Comparison of ENCODE assay signal across 8 cellular contexts in the genomic region with DNA sequence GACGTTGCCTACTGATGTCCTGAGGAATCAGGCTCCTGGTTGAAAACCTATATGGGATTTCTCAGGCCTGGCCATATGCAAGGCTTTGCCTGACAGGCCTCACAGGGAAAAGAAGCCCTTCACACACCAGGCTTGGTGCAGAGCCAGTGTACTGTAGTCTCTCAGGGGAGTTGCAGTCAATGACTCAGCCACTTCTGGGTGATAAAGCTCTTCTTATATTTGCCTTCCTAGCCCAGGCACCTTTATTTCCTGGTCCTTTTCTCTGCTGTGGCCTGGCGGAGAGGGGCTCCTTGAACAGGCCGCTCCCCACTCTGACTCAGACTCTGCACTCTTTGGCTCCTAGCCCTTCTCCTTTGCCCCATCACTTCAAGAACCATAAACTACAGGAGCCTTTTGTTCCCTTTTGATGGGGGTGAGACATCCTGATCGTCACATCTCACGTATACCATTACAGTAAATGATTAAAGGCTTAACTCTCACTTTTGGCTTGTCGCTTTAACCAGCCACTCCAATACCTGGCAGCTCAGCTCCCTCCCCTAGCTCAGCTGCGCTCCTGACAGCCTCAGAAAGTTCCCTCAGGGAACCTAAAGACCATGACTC. TPM values are rescaled to one million over a fixed set of nuclear protein-coding genes. Genes with fewer than 3 reads are reported as not detected.
DNase-seq lines count a peak whose midpoint lies in the region; ATAC-seq, FAIRE-seq and TF ChIP-seq lines count a peak whose summit lies in the region.

No MANE protein-coding gene starts in this region.

- peaks cover 16% of the 10 kb centered on the region for H3K36me3 Mint-ChIP-seq in type B pancreatic cell

- no peak for TF ChIP-seq POLR2A in gastrocnemius medialis (IDR thresholded peaks at IDR 0.05)

- DNase-seq in HTR-8/SVneo (ENCODE audit: insufficient read length, low spot score) = peak; percentile 8
- peak; percentile 61 for DNase-seq in T1000 (lab: John Stamatoyannopoulos, UW)
- DNase-seq in left ventricle myocardium superior = peak; percentile 30
- no peak for DNase-seq in type B pancreatic cell (ENCODE audit: extremely low spot score, unreplicated experiment)
- no peak for DNase-seq in activated naive CD4-positive, alpha-beta T cell (lab: John Stamatoyannopoulos, UW)
- DNase-seq in gastrocnemius medialis = no peak

- no peak overlapping the region for H3K4me3 ChIP-seq in gastrocnemius medialis

- H3K4me1 Mint-ChIP-seq in type B pancreatic cell (ENCODE audit: unreplicated experiment) = peaks cover 14% of the 10 kb centered on the region

- in situ Hi-C loops in gastrocnemius medialis (cut with MboI; ENCODE audit: low sequenced_read_pairs in 4 of 4) = no loop called here

- H3K27me3 ChIP-seq in gastrocnemius medialis = no peaks in the 10 kb centered on the region

- peak overlapping the region; percentile 70 for H3K27ac Mint-ChIP-seq in type B pancreatic cell

- H3K4me3 Mint-ChIP-seq in type B pancreatic cell = peak overlapping the region; percentile 44

- FAIRE-seq in HTR-8/SVneo (lab: Jason Lieb, UNC) = no peak

- H3K27ac ChIP-seq in gastrocnemius medialis = no peak overlapping the region

- no peaks in the 10 kb centered on the region for H3K9me3 Mint-ChIP-seq in type B pancreatic cell

- peak overlapping the region; percentile 22; the same call in 1 of the 2 replicates for H3K9ac ChIP-seq in ES-I3 (ENCODE audit: low read depth, low read length)

- no peaks in the 10 kb centered on the region for H3K36me3 ChIP-seq in ES-I3 (ENCODE audit: insufficient read depth, low read length)
- H3K36me3 ChIP-seq in gastrocnemius medialis = no peaks in the 10 kb centered on the region

- H3K9me3 ChIP-seq in ES-I3 (ENCODE audit: control insufficient read depth, insufficient read depth, low read length) (no peaks in the 10 kb centered on the region), gastrocnemius medialis (no peaks in the 10 kb centered on the region)

- H3K4me1 ChIP-seq in ES-I3 (ENCODE audit: insufficient read depth, low read length) = peaks cover 20% of the 10 kb centered on the region
- H3K4me1 ChIP-seq in gastrocnemius medialis = no peaks in the 10 kb centered on the region

- H3K27me3 Mint-ChIP-seq in type B pancreatic cell = no peaks in the 10 kb centered on the region

- ATAC-seq in left ventricle myocardium superior (peak; percentile 89), GM21515 (IDR thresholded peaks at IDR 0.05; ENCODE audit: unreplicated experiment) (no peak), gastrocnemius medialis (no peak)

- intact Hi-C loops in left ventricle myocardium superior (cut with micrococcal nuclease) (no loop called here), gastrocnemius medialis (cut with DNase I; ENCODE audit: low total_unique reads) (no loop called here)

- TF ChIP-seq CTCF in type B pancreatic cell (conservative IDR thresholded peaks at IDR 0.05) (no peak), gastrocnemius medialis (IDR thresholded peaks at IDR 0.05 in 4 of 5, conservative IDR thresholded peaks at IDR 0.05 in 1 of 5) (no peak)

RNA-seq across cellular contexts. Expression of a gene that starts 33.5 kb away (rescaled TPM):
- total RNA-seq in left ventricle myocardium superior = 25.0 TPM
- 12.5 and 33.4 TPM in 2 replicates for total RNA-seq in type B pancreatic cell (ENCODE audit: low replicate concordance)
- total RNA-seq in gastrocnemius medialis = 1 to 10 TPM; 3.5 to 7.8 (median 5.0) TPM

Comparison
In these comparisons a context has a peak if more than half of its experiments do, and no peak if none do; other contexts are left out.
1. DNase-seq: peak in HTR-8/SVneo (single experiment), T1000 (single experiment) and left ventricle myocardium superior (single experiment); none in type B pancreatic cell (single experiment), activated naive CD4-positive, alpha-beta T cell (0 of 4) and gastrocnemius medialis (0 of 2).